1 cellular context compared by ENCODE assay signal in the genomic region with DNA sequence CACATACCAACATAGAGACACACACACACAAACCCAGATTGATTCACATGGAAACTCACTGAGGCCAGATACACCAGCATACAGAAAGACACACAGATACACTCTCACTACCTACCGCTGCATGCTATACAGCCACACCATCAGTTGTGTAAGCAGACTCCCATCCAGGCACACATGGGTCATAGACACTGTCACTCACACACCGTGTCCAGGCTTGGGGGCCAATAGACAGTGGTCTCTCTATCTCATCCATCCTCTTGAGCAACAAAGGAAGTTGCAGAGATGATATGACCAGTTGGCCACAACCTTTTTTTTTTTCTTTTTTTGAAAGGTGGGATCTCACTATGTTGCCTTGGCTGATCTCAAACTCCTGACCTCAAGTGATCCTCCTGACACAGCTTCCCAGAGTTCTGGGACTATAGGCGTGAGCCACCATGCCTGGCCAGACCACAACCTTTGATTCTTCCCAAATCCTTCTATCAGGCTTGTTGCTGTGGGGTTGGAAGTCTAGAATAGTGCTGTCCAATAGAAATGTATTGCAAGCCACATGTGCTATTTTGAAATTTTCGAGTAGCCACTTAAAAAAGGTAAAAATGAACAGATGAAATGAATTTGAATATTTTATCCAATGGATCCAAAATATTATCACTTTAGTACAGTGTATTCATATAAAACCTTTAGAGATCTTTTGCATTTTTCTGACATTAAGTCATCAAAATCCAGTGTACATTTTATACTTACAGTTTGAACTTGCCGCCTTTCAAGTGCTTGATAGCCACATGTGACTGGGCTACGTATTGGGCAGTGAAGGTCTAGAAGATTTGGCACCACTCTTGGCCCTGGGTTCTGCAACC.
TF ChIP-seq lines count a peak whose summit lies in the region.

No MANE protein-coding gene starts in this region.

TF ChIP-seq in endothelial cell of umbilical vein, 7 proteins besides CTCF, POLR2A, EP300 and RAD21:
- TF ChIP-seq POLR2AphosphoS5 (IDR thresholded peaks at IDR 0.05; ENCODE audit: insufficient read depth, low read depth, low read length) (no peak), FOS (IDR thresholded peaks at IDR 0.05; ENCODE audit: borderline replicate concordance, insufficient read depth, low read length) (no peak), JUN (IDR thresholded peaks at IDR 0.05; ENCODE audit: borderline replicate concordance, insufficient read depth, insufficient read length, low read depth) (no peak), GATA2 (IDR thresholded peaks at IDR 0.05; ENCODE audit: insufficient read depth, insufficient read length, low read depth, low read length) (no peak), EZH2 (IDR thresholded peaks at IDR 0.05; ENCODE audit: borderline replicate concordance, low read depth, low read length, severe bottlenecking) (no peak), MYC (IDR thresholded peaks at IDR 0.05; ENCODE audit: low read depth, low read length) (no peak)
- TF ChIP-seq, protein P1, sequence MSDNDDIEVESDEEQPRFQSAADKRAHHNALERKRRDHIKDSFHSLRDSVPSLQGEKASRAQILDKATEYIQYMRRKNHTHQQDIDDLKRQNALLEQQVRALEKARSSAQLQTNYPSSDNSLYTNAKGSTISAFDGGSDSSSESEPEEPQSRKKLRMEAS (IDR thresholded peaks at IDR 0.05; ENCODE audit: insufficient read depth, insufficient read length), result no peak
